Comparison of ENCODE assay signal across 8 cellular contexts in genomic region chr19:10695401-10696398, GRCh38. TPM values are rescaled to one million over a fixed set of nuclear protein-coding genes. Genes with fewer than 3 reads are reported as not detected.
DNase-seq lines count a peak whose midpoint lies in the region; ATAC-seq and TF ChIP-seq lines count a peak whose summit lies in the region.

No MANE protein-coding gene starts in this region.

- H3K14ac ChIP-seq in H9 (ENCODE audit: insufficient read depth, low read length), result no peak overlapping the region; the same call in 1 of the 2 replicates

- H3K27ac Mint-ChIP-seq in Calu3 (ENCODE audit: unreplicated experiment) (peak overlapping the region; percentile 48), H9 (peak overlapping the region; percentile 53 to 99 (median 99); a peak in 5 of 7 replicates)
- no peak overlapping the region for H3K27ac Mint-ChIP-seq in activated naive CD8-positive, alpha-beta T cell treated with anti-CD3 and anti-CD28 coated beads, Interleukin-2, amount 10 ng/mL, durations not matched to agents 7 days and 5 days

- no peak overlapping the region for H2BK120ac ChIP-seq in H9 (ENCODE audit: low read depth, low read length, poor library complexity, severe bottlenecking)

- intact Hi-C loops in Calu3 (cut with micrococcal nuclease; ENCODE audit: unreplicated experiment), result no loop called here
- intact Hi-C loops in Right ventricle myocardium inferior (cut with DNase I), result no loop called here

- H3K79me2 ChIP-seq in H9 (ENCODE audit: insufficient read depth, low read length), result no peaks in the 10 kb centered on the region

- H3K4me2 ChIP-seq in H9 (ENCODE audit: insufficient read depth, insufficient read length, low read length), result peak overlapping the region; percentile 30

- H2AFZ ChIP-seq in H9 (ENCODE audit: low read length), result no peak overlapping the region

- H3K4ac ChIP-seq in H9 (ENCODE audit: low read depth, low read length), result no peak overlapping the region

- TF ChIP-seq POLR2A in tibial nerve (IDR thresholded peaks at IDR 0.05), result no peak

- no peaks in the 10 kb centered on the region for H3K9me3 ChIP-seq in H9 (ENCODE audit: control insufficient read depth, low read depth, low read length)
- H3K9me3 ChIP-seq in tibial nerve, result no peaks in the 10 kb centered on the region

- no peak overlapping the region for H4K8ac ChIP-seq in H9 (replicated peaks; ENCODE audit: insufficient read length, low read depth, low read length)

- H2BK15ac ChIP-seq in H9 (ENCODE audit: low read depth, low read length), result no peak overlapping the region

- H3K9ac ChIP-seq in H9 (ENCODE audit: extremely low read depth, insufficient read length, low read length), result no peak overlapping the region

- no peaks in the 10 kb centered on the region for H4K20me1 ChIP-seq in H9 (ENCODE audit: control insufficient read depth, insufficient read depth, insufficient read length)

- H3K23me2 ChIP-seq in H9 (ENCODE audit: insufficient read length, low read depth, low read length, poor library complexity, severe bottlenecking), result no peaks in the 10 kb centered on the region

- H2BK5ac ChIP-seq in H9 (ENCODE audit: insufficient read length, low read length), result no peak overlapping the region

- no peak for TF ChIP-seq CTCF in Calu3 (IDR thresholded peaks at IDR 0.05; ENCODE audit: unreplicated experiment)
- TF ChIP-seq CTCF in H9 (conservative IDR thresholded peaks at IDR 0.05), result no peak
- no peak for TF ChIP-seq CTCF in tibial nerve (IDR thresholded peaks at IDR 0.05)

- TF ChIP-seq EP300 in tibial nerve (IDR thresholded peaks at IDR 0.05), result peak in 1 of 2 donors; percentile 14

- H2BK12ac ChIP-seq in H9 (ENCODE audit: insufficient read length, low read depth, low read length), result no peak overlapping the region

- H3K27me3 ChIP-seq in H9 (ENCODE audit: insufficient read depth, low read length) (no peaks in the 10 kb centered on the region), tibial nerve (no peaks in the 10 kb centered on the region)

- peak overlapping the region in 1 of 4 donors; percentile 11 for H3K4me3 ChIP-seq in tibial nerve

- H3K27ac ChIP-seq in H9 (ENCODE audit: insufficient read length, low read depth, low read length), result no peak overlapping the region
- H3K27ac ChIP-seq in tibial nerve, result no peak overlapping the region

- H3K36me3 Mint-ChIP-seq in Calu3 (ENCODE audit: insufficient read depth, unreplicated experiment) (peaks cover 52% of the 10 kb centered on the region), H9 (ENCODE audit: insufficient read depth in 1 of 3, low read depth in 3 of 3) (peaks cover 13 to 22% (median 20%) of the 10 kb centered on the region in 3 experiments; a peak in 6 of 7 replicates)
- H3K36me3 Mint-ChIP-seq in activated naive CD8-positive, alpha-beta T cell treated with anti-CD3 and anti-CD28 coated beads, Interleukin-2, amount 10 ng/mL, durations not matched to agents 7 days and 5 days, result peaks cover 5% of the 10 kb centered on the region

- peak; percentile 98 for ATAC-seq in activated naive CD8-positive, alpha-beta T cell treated with anti-CD3 and anti-CD28 coated beads, Interleukin-2, amount 10 ng/mL, durations not matched to agents 7 days and 5 days (ENCODE audit: low read depth)
- ATAC-seq in Right ventricle myocardium inferior, result peak; percentile 99

- no peak overlapping the region for H3T11ph ChIP-seq in H9 (ENCODE audit: low read length)

- H2AK5ac ChIP-seq in H9 (ENCODE audit: insufficient read length, low read length), result no peak overlapping the region

- peaks cover 0 to 31% (median 0%) of the 10 kb centered on the region in 3 donors for H3K36me3 ChIP-seq in tibial nerve

- no peaks in the 10 kb centered on the region for H3K79me1 ChIP-seq in H9 (ENCODE audit: insufficient read depth, low read depth, low read length, poor library complexity, severe bottlenecking)

- POLR2A ChIA-PET in activated naive CD8-positive, alpha-beta T cell treated with anti-CD3 and anti-CD28 coated beads, Interleukin-2, amount 10 ng/mL, durations not matched to agents 7 days and 5 days (lab: Charles Lee), result interaction anchor here (0.5 to 1.2 kb wide), 7 partner anchors 15 to 381 kb away, joined by 3 to 5 read pairs (median 4); no protein-coding TSS in a partner anchor

- H2BK20ac ChIP-seq in H9 (ENCODE audit: low read depth, low read length, poor library complexity, severe bottlenecking), result no peak overlapping the region

- no peak overlapping the region for H3K56ac ChIP-seq in H9 (ENCODE audit: insufficient read length, low read depth, low read length)

- WGBS in H9 (ENCODE audit: extremely low coverage, insufficient read length, low lambda C conversion rate), result no CpG with 5 or more reads among the region's 59 CpGs
- WGBS in tibial nerve, 2 donors, result 11 to 20% methylated on average over 46 to 59 of the region's 59 CpGs

- H3K27me3 Mint-ChIP-seq in Calu3 (ENCODE audit: unreplicated experiment), result peaks cover 15% of the 10 kb centered on the region
- peaks cover 19% of the 10 kb centered on the region for H3K27me3 Mint-ChIP-seq in H9 (ENCODE audit: low read depth)
- peaks cover 11% of the 10 kb centered on the region for H3K27me3 Mint-ChIP-seq in activated naive CD8-positive, alpha-beta T cell treated with anti-CD3 and anti-CD28 coated beads, Interleukin-2, amount 10 ng/mL, durations not matched to agents 7 days and 5 days

- DNase-seq in Calu3 (peak; percentile 89), H9 (peak; percentile 98), NCI-H1417 treated with DMSO at 0.1 percent for 48 hours (lab: John Stamatoyannopoulos, UW) (peak; percentile 66), SW480 (ENCODE audit: low spot score) (peak; percentile 92), Right ventricle myocardium inferior (ENCODE audit: missing footprints) (peak; percentile 98), pons (ENCODE audit: low spot score) (peak; percentile 83), tibial nerve (ENCODE audit: low spot score in 2 of 2) (peak; percentile 70 to 85)
- peak; percentile 94 for DNase-seq in activated naive CD8-positive, alpha-beta T cell treated with anti-CD3 and anti-CD28 coated beads, Interleukin-2, amount 10 ng/mL, durations not matched to agents 7 days and 5 days

- peaks cover 15% of the 10 kb centered on the region for H3K4me1 Mint-ChIP-seq in Calu3 (ENCODE audit: low read depth, unreplicated experiment)
- H3K4me1 Mint-ChIP-seq in H9, result peaks cover 27 to 30% of the 10 kb centered on the region in 2 experiments
- peaks cover 11% of the 10 kb centered on the region for H3K4me1 Mint-ChIP-seq in activated naive CD8-positive, alpha-beta T cell treated with anti-CD3 and anti-CD28 coated beads, Interleukin-2, amount 10 ng/mL, durations not matched to agents 7 days and 5 days

- BruUV-seq in Calu3 (replicated peaks; lab: Mats Ljungman, UMichigan), result TSS peak; percentile 10

- no peak overlapping the region for H3K23ac ChIP-seq in H9 (ENCODE audit: insufficient read length, low read depth, low read length)

- no peaks in the 10 kb centered on the region for H3K9me3 Mint-ChIP-seq in Calu3 (ENCODE audit: low read depth, unreplicated experiment)
- H3K9me3 Mint-ChIP-seq in H9, result no peaks in the 10 kb centered on the region; a peak in 1 of 5 replicates
- no peaks in the 10 kb centered on the region for H3K9me3 Mint-ChIP-seq in activated naive CD8-positive, alpha-beta T cell treated with anti-CD3 and anti-CD28 coated beads, Interleukin-2, amount 10 ng/mL, durations not matched to agents 7 days and 5 days

- peak overlapping the region; percentile 39 for H3K4me3 Mint-ChIP-seq in Calu3 (ENCODE audit: low read depth, unreplicated experiment)
- H3K4me3 Mint-ChIP-seq in H9, result peak overlapping the region; percentile 49 to 85
- peak overlapping the region; percentile 82 for H3K4me3 Mint-ChIP-seq in activated naive CD8-positive, alpha-beta T cell treated with anti-CD3 and anti-CD28 coated beads, Interleukin-2, amount 10 ng/mL, durations not matched to agents 7 days and 5 days

- CTCF ChIA-PET in Calu3 (lab: Charles Lee), result interaction anchor here (0.6 to 1.3 kb wide), 3 partner anchors 48 to 628 kb away, joined by 3 to 4 read pairs (median 3); no protein-coding TSS in a partner anchor

- no peak overlapping the region for H3K18ac ChIP-seq in H9 (ENCODE audit: insufficient read length, low read depth, low read length)

- H3K4me1 ChIP-seq in H9 (ENCODE audit: insufficient read depth, low read length), result no peaks in the 10 kb centered on the region
- peaks cover 0 to 15% (median 8%) of the 10 kb centered on the region in 4 donors for H3K4me1 ChIP-seq in tibial nerve

- H4K5ac ChIP-seq in H9 (ENCODE audit: insufficient read length, low read depth, low read length), result no peak overlapping the region

- no peak overlapping the region for H4K91ac ChIP-seq in H9 (ENCODE audit: insufficient read length, low read depth, low read length)

RNA-seq across cellular contexts. Expression of gene QTRT1, which starts 5.5 kb away (rescaled TPM):
- 44.1 and 44.9 TPM in 2 replicates for total RNA-seq in Calu3 (2022)
- total RNA-seq in H9 (2021), result 63.1 and 63.6 TPM in 2 replicates
- total RNA-seq in activated naive CD8-positive, alpha-beta T cell treated with anti-CD3 and anti-CD28 coated beads, Interleukin-2, amount 10 ng/mL, durations not matched to agents 7 days and 5 days, result 10 to 100 TPM; 35.9 to 37.7 TPM
- total RNA-seq in Right ventricle myocardium inferior, result 28.0 TPM
- total RNA-seq in tibial nerve, result 100 to 1,000 TPM in 1 of 4 donors, 10 to 100 TPM in 3; 43.7 to 134 (median 65.3) TPM

RNA-seq across cellular contexts. Expression of gene DNM2, which starts 22.2 kb away (rescaled TPM):
- total RNA-seq in Calu3 (2022) (126 and 138 TPM in 2 replicates), H9 (2021) (136 and 152 TPM in 2 replicates), Right ventricle myocardium inferior (177 TPM), tibial nerve (100 to 1,000 TPM in 3 of 4 donors, 10 to 100 TPM in 1; 99.4 to 220 (median 140) TPM)
- 100 to 1,000 TPM; 249 to 259 TPM for total RNA-seq in activated naive CD8-positive, alpha-beta T cell treated with anti-CD3 and anti-CD28 coated beads, Interleukin-2, amount 10 ng/mL, durations not matched to agents 7 days and 5 days

RNA-seq across cellular contexts. Expression of gene ILF3, which starts 41.6 kb away (rescaled TPM):
- total RNA-seq in Calu3 (2022), result 262 and 267 TPM in 2 replicates
- total RNA-seq in H9 (2021), result 787 and 841 TPM in 2 replicates
- total RNA-seq in activated naive CD8-positive, alpha-beta T cell treated with anti-CD3 and anti-CD28 coated beads, Interleukin-2, amount 10 ng/mL, durations not matched to agents 7 days and 5 days, result 100 to 1,000 TPM; 344 to 354 TPM
- 101 TPM for total RNA-seq in Right ventricle myocardium inferior
- total RNA-seq in tibial nerve, result 100 to 1,000 TPM; 109 to 166 (median 127) TPM
